ENCODE assay signal across 13 cellular contexts in genomic region chr3:197952440-197952839, GRCh38. TPM values are rescaled to one million over a fixed set of nuclear protein-coding genes. Genes with fewer than 3 reads are reported as not detected.
DNase-seq lines count a peak whose midpoint lies in the region; ATAC-seq, FAIRE-seq and TF ChIP-seq lines count a peak whose summit lies in the region.
"Had no signal": no experiment of that assay in that cellular context is flagged by ENCODE, and none has a peak within 500 bp of the region (broad histone marks: within the 10 kb centered on the region; RNA-seq: fewer than 3 reads in every experiment).

No MANE protein-coding gene starts in this region.

- H3K36me3 Mint-ChIP-seq in activated B cell treated with CpG ODN at 0.5 μM for 24 hours (ENCODE audit: low read depth): peaks cover 72% of the 10 kb centered on the region

- DNase-seq in HepG2 (ENCODE audit: low spot score) (no peak), right lobe of liver (no peak), activated B cell treated with CpG ODN at 0.5 μM for 24 hours (no peak), fibroblast of villous mesenchyme (ENCODE audit: low read depth) (no peak), NCI-H1930 (lab: John Stamatoyannopoulos, UW) (no peak)
- no peak for DNase-seq in activated CD4-positive, CD25-positive, alpha-beta regulatory T cell treated with anti-CD3 and anti-CD28 coated beads, Interleukin-2, amount 50 U/mL, for 72 hours
- DNase-seq: activated effector memory CD4-positive, alpha-beta T cell treated with anti-CD3 and anti-CD28 coated beads, Interleukin-2, amount 50 U/mL, for 16 hours; COR-L47; effector memory CD4-positive, alpha-beta T cell; NCI-H1694; stimulated activated CD4-positive, alpha-beta T cell treated with anti-CD3 and anti-CD28 coated beads, Interleukin-12 subunit alpha, Interleukin-12 subunit beta, amount 100 ng/mL, for 4 hours had no signal

- intact Hi-C loops in HepG2 (cut with micrococcal nuclease; ENCODE audit: unreplicated experiment): no loop called here
- intact Hi-C loops in right lobe of liver (cut with DNase I): no loop called here
- intact Hi-C loops in activated B cell treated with CpG ODN at 0.5 μM for 24 hours (cut with micrococcal nuclease): loop anchor here (5.0 kb wide), 1 partner anchor 160 kb away; the partner anchor contains the start of gene LRCH3

- H4K20me1 ChIP-seq in HepG2 (ENCODE audit: insufficient read depth, low read length): peaks cover 40% of the 10 kb centered on the region

- H3K4me3 Mint-ChIP-seq in activated B cell treated with CpG ODN at 0.5 μM for 24 hours: no peak overlapping the region

- ATAC-seq in HepG2 (no peak), right lobe of liver (no peak), activated B cell treated with CpG ODN at 0.5 μM for 24 hours (ENCODE audit: low read depth) (no peak), GM21390 (IDR thresholded peaks at IDR 0.05; ENCODE audit: unreplicated experiment) (no peak)

- H3K4me1 ChIP-seq in HepG2 (ENCODE audit: insufficient read depth, low read length): peaks cover 62% of the 10 kb centered on the region
- H3K4me1 ChIP-seq in right lobe of liver: peaks cover 0 to 24% (median 6%) of the 10 kb centered on the region in 4 donors
- H3K4me1 ChIP-seq in subcutaneous abdominal adipose tissue (ENCODE audit: control insufficient read depth in 5 of 5, insufficient read depth in 5 of 5, low read length in 5 of 5): peaks cover 5 to 60% (median 49%) of the 10 kb centered on the region in 5 donors

- no TSS peak for BruUV-seq in HepG2 (replicated peaks; lab: Mats Ljungman, UMichigan)

- TF ChIP-seq EP300 in HepG2 (IDR thresholded peaks at IDR 0.05; ENCODE audit: low read depth in 2 of 2, low read length in 2 of 2) (no peak), HepG2 (CRISPR knock-in tag; IDR thresholded peaks at IDR 0.05; ENCODE audit: borderline replicate concordance) (no peak)

- peaks cover 13 to 48% of the 10 kb centered on the region in 2 experiments for H3K36me3 ChIP-seq in HepG2 (replicated peaks in 1 of 2; ENCODE audit: control insufficient read depth in 1 of 2, insufficient read depth in 2 of 2, low read length in 2 of 2)
- H3K36me3 ChIP-seq in right lobe of liver: peaks cover 6 to 55% (median 29%) of the 10 kb centered on the region in 4 donors
- peaks cover 12 to 56% (median 44%) of the 10 kb centered on the region in 5 donors for H3K36me3 ChIP-seq in subcutaneous abdominal adipose tissue (ENCODE audit: control insufficient read depth in 5 of 5, insufficient read depth in 5 of 5, low read length in 5 of 5)

- H3K27me3 ChIP-seq in HepG2 (ENCODE audit: control insufficient read depth in 1 of 2, insufficient read depth in 2 of 2, low read length in 2 of 2) (no peaks in the 10 kb centered on the region; a peak in 1 of 5 replicates), right lobe of liver (no peaks in the 10 kb centered on the region), subcutaneous abdominal adipose tissue (ENCODE audit: control insufficient read depth in 5 of 5, insufficient read depth in 4 of 5, low read length in 5 of 5) (no peaks in the 10 kb centered on the region)

- TF ChIP-seq CTCF in HepG2 (CRISPR knock-in tag; IDR thresholded peaks at IDR 0.05): no peak
- no peak for TF ChIP-seq CTCF in right lobe of liver (IDR thresholded peaks at IDR 0.05)
- no peak for TF ChIP-seq CTCF in activated B cell treated with CpG ODN at 0.5 μM for 24 hours (IDR thresholded peaks at IDR 0.05)
- TF ChIP-seq CTCF in fibroblast of villous mesenchyme (IDR thresholded peaks at IDR 0.05; ENCODE audit: insufficient read depth, low read depth, low read length): no peak

- no peak overlapping the region for H2AFZ ChIP-seq in HepG2 (ENCODE audit: low read length)

- H3K4me2 ChIP-seq in HepG2 (ENCODE audit: low read depth, low read length): peak overlapping the region; percentile 85

- H3K4me3 ChIP-seq in HepG2 (replicated peaks in 1 of 3; ENCODE audit: insufficient read depth in 1 of 3, low read depth in 2 of 3, low read length in 3 of 3): peak overlapping the region in 1 of 3 experiments; percentile 21; a peak in 1 of 6 replicates
- H3K4me3 ChIP-seq in right lobe of liver: no peak overlapping the region
- peak overlapping the region; percentile 90 for H3K4me3 ChIP-seq in fibroblast of villous mesenchyme (ENCODE audit: low read depth, low read length)
- no peak overlapping the region for H3K4me3 ChIP-seq in subcutaneous abdominal adipose tissue (ENCODE audit: low read depth in 1 of 5, low read length in 5 of 5)

- H3K9me3 ChIP-seq in HepG2 (ENCODE audit: low read length) (no peaks in the 10 kb centered on the region), right lobe of liver (no peaks in the 10 kb centered on the region), subcutaneous abdominal adipose tissue (ENCODE audit: control insufficient read depth in 5 of 5, low read length in 5 of 5) (no peaks in the 10 kb centered on the region)

- WGBS in HepG2 (ENCODE audit: low lambda C conversion rate): 93% methylated on average over 9 of the region's 9 CpGs
- whole genome bisulfite sequencing in right lobe of liver (ENCODE audit: insufficient coverage, low coverage, low lambda C conversion rate, missing lambda C conversion rate): 86% methylated on average over 9 of the region's 9 CpGs

- H3K27ac Mint-ChIP-seq in activated B cell treated with CpG ODN at 0.5 μM for 24 hours: peak overlapping the region; percentile 59

- H3K27me3 Mint-ChIP-seq in activated B cell treated with CpG ODN at 0.5 μM for 24 hours: no peaks in the 10 kb centered on the region

- in situ Hi-C loops in HepG2 (cut with HindIII; ENCODE audit: extremely low pct_ligation_motif_present, low pct_unique_long_range_greater_than_20kb): no loop called here

- no peaks in the 10 kb centered on the region for H3K9me3 Mint-ChIP-seq in activated B cell treated with CpG ODN at 0.5 μM for 24 hours

- POLR2A ChIA-PET in HepG2 (lab: Yijun Ruan, JAX): no interaction called here
- POLR2A ChIA-PET in activated B cell treated with CpG ODN at 0.5 μM for 24 hours (lab: Charles Lee): no interaction called here

- no peak for FAIRE-seq in HepG2 (lab: Jason Lieb, UNC)

- peaks cover 43% of the 10 kb centered on the region for H3K4me1 Mint-ChIP-seq in activated B cell treated with CpG ODN at 0.5 μM for 24 hours

- TF ChIP-seq POLR2A in HepG2 (IDR thresholded peaks at IDR 0.05; ENCODE audit: insufficient read depth in 1 of 2, low read depth in 2 of 2, low read length in 2 of 2) (no peak), right lobe of liver (IDR thresholded peaks at IDR 0.05) (no peak)

- peak overlapping the region; percentile 6 for H3K27ac ChIP-seq in HepG2 (ENCODE audit: extremely low read length, insufficient read depth, low read length)
- H3K27ac ChIP-seq in right lobe of liver: no peak overlapping the region
- H3K27ac ChIP-seq in subcutaneous abdominal adipose tissue (ENCODE audit: low read depth, low read length): peak overlapping the region; percentile 26

- no peak for TF ChIP-seq RAD21 in HepG2 (CRISPR knock-in tag; IDR thresholded peaks at IDR 0.05)

- H3K79me2 ChIP-seq in HepG2 (ENCODE audit: insufficient read depth, low read length): peaks cover 39% of the 10 kb centered on the region

- CTCF ChIA-PET in HepG2 (lab: Yijun Ruan, JAX; ENCODE audit: low intra/inter-chr PET ratio, low total read pairs) (no interaction called here), activated B cell treated with CpG ODN at 0.5 μM for 24 hours (lab: Charles Lee) (interaction anchor here (0.6 kb wide), 1 partner anchor 353 kb away, joined by 3 read pairs; no protein-coding TSS in a partner anchor)

- H3K9ac ChIP-seq in HepG2 (ENCODE audit: insufficient read depth, low read depth, low read length) (peak overlapping the region; percentile 27; the same call in 1 of the 2 replicates), subcutaneous abdominal adipose tissue (ENCODE audit: low read length in 5 of 5) (peak overlapping the region in 1 of 5 donors; percentile 53)

RNA-seq across cellular contexts. Expression of gene RPL35A, which starts 2.5 kb away (rescaled TPM):
- 1,582 and 1,828 TPM in 2 replicates for total RNA-seq in HepG2 (2016; rRNA removed; fragmentation: Illumina TruSeq; extraction: Trizol)
- total RNA-seq in HepG2 (2016; cell fraction: cytosol; rRNA removed; fragmentation: Illumina TruSeq; extraction: Trizol; ENCODE audit: low read depth): 1,696 and 1,837 TPM in 2 replicates
- total RNA-seq in HepG2 (2016; cell fraction: insoluble cytoplasmic fraction; rRNA removed; fragmentation: Illumina TruSeq; extraction: Trizol): 1,614 and 1,854 TPM in 2 replicates
- 2,885 and 2,896 TPM in 2 replicates for total RNA-seq in HepG2 (2016; cell fraction: membrane; rRNA removed; fragmentation: Illumina TruSeq; extraction: Trizol)
- total RNA-seq in HepG2 (2016; cell fraction: nucleus; rRNA removed; fragmentation: Illumina TruSeq; extraction: Trizol): 536 and 570 TPM in 2 replicates
- polyA plus RNA-seq in HepG2 (2011; rRNA removed): 821 and 1,001 TPM in 2 replicates
- polyA plus RNA-seq in HepG2 (2011; cell fraction: cytosol; rRNA removed): 439 and 690 TPM in 2 replicates
- polyA plus RNA-seq in HepG2 (2011; cell fraction: nucleus; rRNA removed): 155 and 199 TPM in 2 replicates
- polyA plus RNA-seq in HepG2 (2012): 2,415 and 2,431 TPM in 2 replicates
- polyA plus RNA-seq in HepG2 (2016; cell fraction: cytosol; fragmentation: Illumina TruSeq; extraction: Trizol; ENCODE audit: low read depth): 1,871 and 1,975 TPM in 2 replicates
- 1,486 and 1,548 TPM in 2 replicates for polyA plus RNA-seq in HepG2 (2016; cell fraction: insoluble cytoplasmic fraction; fragmentation: Illumina TruSeq; extraction: Trizol; ENCODE audit: low read depth)
- 2,231 and 2,379 TPM in 2 replicates for polyA plus RNA-seq in HepG2 (2016; cell fraction: membrane; fragmentation: Illumina TruSeq; extraction: Trizol; ENCODE audit: low read depth)
- polyA plus RNA-seq in HepG2 (2016; cell fraction: nucleus; fragmentation: Illumina TruSeq; extraction: Trizol; ENCODE audit: insufficient read depth, low read depth): 898 and 917 TPM in 2 replicates
- 39.0 and 111 TPM in 2 replicates for polyA minus RNA-seq in HepG2 (2011; rRNA and poly(A)+ RNA removed; ENCODE audit: low replicate concordance)
- polyA minus RNA-seq in HepG2 (2011; cell fraction: cytosol; rRNA and poly(A)+ RNA removed): 190 and 222 TPM in 2 replicates
- polyA minus RNA-seq in HepG2 (2011; cell fraction: nucleus; rRNA and poly(A)+ RNA removed): 95.4 and 108 TPM in 2 replicates
- 100 to 1,000 TPM; 234 to 275 (median 255) TPM for total RNA-seq in right lobe of liver
- total RNA-seq in activated B cell treated with CpG ODN at 0.5 μM for 24 hours: 1,534 and 1,556 TPM in 2 replicates
- total RNA-seq in fibroblast of villous mesenchyme: 453 and 600 TPM in 2 replicates

RNA-seq across cellular contexts. Expression of gene LMLN, which starts 7.6 kb away (rescaled TPM):
- total RNA-seq in HepG2 (2016; rRNA removed; fragmentation: Illumina TruSeq; extraction: Trizol): 1.1 and 1.2 TPM in 2 replicates
- 1.1 and 1.4 TPM in 2 replicates for total RNA-seq in HepG2 (2016; cell fraction: cytosol; rRNA removed; fragmentation: Illumina TruSeq; extraction: Trizol; ENCODE audit: low read depth)
- total RNA-seq in HepG2 (2016; cell fraction: insoluble cytoplasmic fraction; rRNA removed; fragmentation: Illumina TruSeq; extraction: Trizol): 1.4 and 1.7 TPM in 2 replicates
- 0.76 and 1.5 TPM in 2 replicates for total RNA-seq in HepG2 (2016; cell fraction: membrane; rRNA removed; fragmentation: Illumina TruSeq; extraction: Trizol)
- 2.3 and 3.3 TPM in 2 replicates for total RNA-seq in HepG2 (2016; cell fraction: nucleus; rRNA removed; fragmentation: Illumina TruSeq; extraction: Trizol)
- 1.6 and 1.8 TPM in 2 replicates for polyA plus RNA-seq in HepG2 (2011; rRNA removed)
- polyA plus RNA-seq in HepG2 (2011; cell fraction: cytosol; rRNA removed): 1.2 TPM in 2 replicates
- 1.4 and 1.7 TPM in 2 replicates for polyA plus RNA-seq in HepG2 (2011; cell fraction: nucleus; rRNA removed)
- polyA plus RNA-seq in HepG2 (2012): 0.71 and 1.1 TPM in 2 replicates
- polyA plus RNA-seq in HepG2 (2016; cell fraction: cytosol; fragmentation: Illumina TruSeq; extraction: Trizol; ENCODE audit: low read depth): 0.15 TPM in 1 of 2 replicates, not detected in the other
- 0.75 and 0.84 TPM in 2 replicates for polyA plus RNA-seq in HepG2 (2016; cell fraction: insoluble cytoplasmic fraction; fragmentation: Illumina TruSeq; extraction: Trizol; ENCODE audit: low read depth)
- polyA plus RNA-seq in HepG2 (2016; cell fraction: membrane; fragmentation: Illumina TruSeq; extraction: Trizol; ENCODE audit: low read depth): 0.14 and 0.26 TPM in 2 replicates
- 1.8 and 2.3 TPM in 2 replicates for polyA plus RNA-seq in HepG2 (2016; cell fraction: nucleus; fragmentation: Illumina TruSeq; extraction: Trizol; ENCODE audit: insufficient read depth, low read depth)
- 5.8 and 6.4 TPM in 2 replicates for polyA minus RNA-seq in HepG2 (2011; rRNA and poly(A)+ RNA removed; ENCODE audit: low replicate concordance)
- 1.8 and 2.3 TPM in 2 replicates for polyA minus RNA-seq in HepG2 (2011; cell fraction: cytosol; rRNA and poly(A)+ RNA removed)
- 4.4 and 5.5 TPM in 2 replicates for polyA minus RNA-seq in HepG2 (2011; cell fraction: nucleus; rRNA and poly(A)+ RNA removed)
- total RNA-seq in right lobe of liver: 1 to 10 TPM; 1.5 to 3.2 (median 2.4) TPM
- total RNA-seq in activated B cell treated with CpG ODN at 0.5 μM for 24 hours: 2.9 and 4.1 TPM in 2 replicates
- 6.5 and 8.1 TPM in 2 replicates for total RNA-seq in fibroblast of villous mesenchyme

Comparison
In these comparisons a context has a peak if more than half of its experiments do, and no peak if none do; other contexts are left out.
1. H3K27ac ChIP-seq: peak in HepG2 (single experiment) and subcutaneous abdominal adipose tissue (single experiment); none in right lobe of liver (0 of 3).